Comparison of ENCODE assay signal across 33 cellular contexts in genomic region chr3:141632779-141633374, GRCh38.
DNase-seq lines count a peak whose midpoint lies in the region; ATAC-seq and TF ChIP-seq lines count a peak whose summit lies in the region.
"Had no signal": no experiment of that assay in that cellular context is flagged by ENCODE, and none has a peak within 500 bp of the region (broad histone marks: within the 10 kb centered on the region; RNA-seq: fewer than 3 reads in every experiment).

No MANE protein-coding gene starts in this region.

- peak; percentile 94 for ATAC-seq in GM23338
- ATAC-seq in HCT116, result peak; percentile 49; the same call in 1 of the 2 replicates
- ATAC-seq: activated T-cell treated with anti-CD3 and anti-CD28 coated beads, Interleukin-2, amount 50 U/mL, for 72 hours; CD8-positive, alpha-beta T cell; Panc1; pancreas had no signal

- peak overlapping the region; percentile 33; the same call in 1 of the 2 replicates for H2AFZ ChIP-seq in GM23338
- no peak overlapping the region for H2AFZ ChIP-seq in HCT116 (ENCODE audit: low read depth, low read length, poor library complexity, severe bottlenecking)
- H2AFZ ChIP-seq in OCI-LY1 (ENCODE audit: low read length), result peak overlapping the region; percentile 20; the same call in 1 of the 2 replicates
- H2AFZ ChIP-seq: GM23248 had no signal

- H3F3A ChIP-seq in GM23338 (replicated peaks; ENCODE audit: low read depth) (no peaks in the 10 kb centered on the region), OCI-LY1 (ENCODE audit: insufficient read depth, low read length) (no peaks in the 10 kb centered on the region)

- TF ChIP-seq RAD21 in HCT116 (IDR thresholded peaks at IDR 0.05; ENCODE audit: low read depth), result no peak

- no peak overlapping the region for H3K4me2 ChIP-seq in GM23338
- no peak overlapping the region for H3K4me2 ChIP-seq in HCT116 (ENCODE audit: low read length)
- H3K4me2 ChIP-seq in OCI-LY1 (ENCODE audit: low read length), result peak overlapping the region; percentile 31

- no peaks in the 10 kb centered on the region for H3K27me3 ChIP-seq in GM23338 (ENCODE audit: insufficient read depth)
- H3K27me3 ChIP-seq in HCT116 (ENCODE audit: insufficient read depth, low read length), result no peaks in the 10 kb centered on the region
- no peaks in the 10 kb centered on the region for H3K27me3 ChIP-seq in OCI-LY1 (ENCODE audit: insufficient read depth, low read length)
- no peaks in the 10 kb centered on the region for H3K27me3 ChIP-seq in spleen (replicated peaks in 1 of 7)
- H3K27me3 ChIP-seq: ascending aorta, BE2C, pancreas, stomach, thyroid gland, vagina had no signal

- H3K4me1 Mint-ChIP-seq in GM23338 (peaks cover 5% of the 10 kb centered on the region; the same call in 2 of the 3 replicates), type B pancreatic cell (ENCODE audit: unreplicated experiment) (no peaks in the 10 kb centered on the region)
- H3K4me1 Mint-ChIP-seq: activated CD4-positive, alpha-beta T cell treated with anti-CD3 and anti-CD28 coated beads, Interleukin-2, amount 10 ng/mL, durations not matched to agents 7 days and 5 days had no signal

- H3K9me3 Mint-ChIP-seq in GM23338 (peaks cover 16% of the 10 kb centered on the region), type B pancreatic cell (peaks cover 14% of the 10 kb centered on the region)

- H3K9ac ChIP-seq in HCT116 (ENCODE audit: low read length), result no peak overlapping the region
- H3K9ac ChIP-seq in OCI-LY1 (ENCODE audit: low read length), result no peak overlapping the region
- H3K9ac ChIP-seq: GM23248 had no signal

- H3K4me1 ChIP-seq in GM23338 (ENCODE audit: insufficient read depth) (no peaks in the 10 kb centered on the region), HCT116 (ENCODE audit: control insufficient read depth in 1 of 2, insufficient read depth in 2 of 2, low read length in 2 of 2) (no peaks in the 10 kb centered on the region), OCI-LY1 (ENCODE audit: insufficient read depth, low read length, severe bottlenecking) (peaks cover 24% of the 10 kb centered on the region), spleen (no peaks in the 10 kb centered on the region)
- H3K4me1 ChIP-seq: ascending aorta, BE2C, pancreas, stomach, thyroid gland, vagina had no signal

- CTCF ChIA-PET in HCT116 (lab: Charles Lee), result no interaction called here

- BruUV-seq in HCT116 (replicated peaks; lab: Mats Ljungman, UMichigan), result no TSS peak

- peaks cover 8% of the 10 kb centered on the region; the same call in 1 of the 3 replicates for H3K36me3 Mint-ChIP-seq in GM23338 (ENCODE audit: low read depth)
- H3K36me3 Mint-ChIP-seq in type B pancreatic cell, result peaks cover 5% of the 10 kb centered on the region
- H3K36me3 Mint-ChIP-seq: CD8-positive, alpha-beta T cell had no signal

- TF ChIP-seq POLR2A in HCT116 (IDR thresholded peaks at IDR 0.05; ENCODE audit: borderline replicate concordance, extremely low read depth, insufficient read depth, insufficient read length) (no peak), spleen (IDR thresholded peaks at IDR 0.05) (no peak)

- H3K4me3 ChIP-seq in GM23338 (no peak overlapping the region), HCT116 (replicated peaks in 1 of 2; ENCODE audit: low read depth in 1 of 2, low read length in 2 of 2) (no peak overlapping the region), OCI-LY1 (ENCODE audit: low read depth, low read length, poor library complexity, severe bottlenecking) (no peak overlapping the region), spleen (no peak overlapping the region)
- H3K4me3 ChIP-seq: ascending aorta, coronary artery, GM23248, pancreas, stomach, thyroid gland, vagina had no signal

- intact Hi-C loops in HCT116 (cut with micrococcal nuclease) (no loop called here), spleen (cut with DNase I; ENCODE audit: low total_unique reads) (no loop called here)

- H3K27ac ChIP-seq in GM23338 (ENCODE audit: low read depth), result no peak overlapping the region
- no peak overlapping the region for H3K27ac ChIP-seq in HCT116 (ENCODE audit: low read depth, low read length)
- peak overlapping the region; percentile 4 for H3K27ac ChIP-seq in OCI-LY1 (ENCODE audit: low read depth, low read length, poor library complexity, severe bottlenecking)
- H3K27ac ChIP-seq in spleen, result no peak overlapping the region
- H3K27ac ChIP-seq: ascending aorta, coronary artery, epithelial cell of prostate, GM23248, pancreas, stomach, thyroid gland, vagina, VCaP had no signal

- H3K9me2 ChIP-seq in GM23338 (ENCODE audit: insufficient read depth) (no peaks in the 10 kb centered on the region; the same call in 1 of the 2 replicates), HCT116 (ENCODE audit: insufficient read depth) (no peaks in the 10 kb centered on the region), OCI-LY1 (ENCODE audit: low read depth, low read length) (no peaks in the 10 kb centered on the region)

- H3K27ac Mint-ChIP-seq in GM23338 (no peak overlapping the region), type B pancreatic cell (no peak overlapping the region)
- H3K27ac Mint-ChIP-seq: activated CD4-positive, alpha-beta T cell treated with anti-CD3 and anti-CD28 coated beads, Interleukin-2, amount 10 ng/mL, durations not matched to agents 7 days and 5 days; activated T-cell treated with anti-CD3 and anti-CD28 coated beads, Interleukin-2, amount 50 U/mL, for 72 hours; CD8-positive, alpha-beta T cell; nephron progenitor cell had no signal

- DNase-seq in GM23338 (ENCODE audit: low spot score), result peak; percentile 73
- DNase-seq in HCT116 (ENCODE audit: low read depth, low spot score), result no peak
- DNase-seq in iPS-NIHi7 (ENCODE audit: extremely low spot score), result peak; percentile 57
- no peak for DNase-seq in type B pancreatic cell (ENCODE audit: extremely low spot score, unreplicated experiment)
- DNase-seq in spleen, result no peak
- no peak for DNase-seq in stimulated activated CD4-positive, alpha-beta T cell treated with anti-CD3 and anti-CD28 coated beads, Interleukin-4, amount 100 ng/mL, for 4 hours
- DNase-seq: activated CD4-positive, alpha-beta T cell treated with anti-CD3 and anti-CD28 coated beads, Interleukin-2, amount 10 ng/mL, durations not matched to agents 7 days and 5 days; activated T-cell treated with anti-CD3 and anti-CD28 coated beads, Interleukin-2, amount 50 U/mL, for 72 hours; BE2C; DMS 273 treated with DMSO at 0.1 percent for 48 hours; effector CD8-positive, alpha-beta T cell; EL; GM23248; hippocampal formation; mammary epithelial cell; NCI-H1092 treated with DMSO at 0.1 percent for 48 hours; NCI-H2081 treated with DMSO at 0.1 percent for 48 hours; nephron progenitor cell; pancreas; SHP77 treated with DMSO at 0.1 percent for 48 hours; stimulated activated CD4-positive, alpha-beta T cell treated with anti-CD3 and anti-CD28 coated beads, Interleukin-12 subunit alpha, Interleukin-12 subunit beta, amount 100 ng/mL, for 4 hours; stimulated activated CD4-positive, alpha-beta T cell treated with anti-CD3 and anti-CD28 coated beads, Interleukin-2, amount 100 ng/mL, for 48 hours; stomach; T-helper 9 cell; thyroid gland had no signal

- RAD21 ChIA-PET in HCT116 (lab: Charles Lee; ENCODE audit: low non-redundant PET in 1 of 2, low total read pairs in 2 of 2, uncharacterized antibody in 2 of 2, unreplicated experiment in 2 of 2), result no interaction called here

- POLR2A ChIA-PET in HCT116 (lab: Charles Lee), result no interaction called here

- H4K20me1 ChIP-seq in GM23338 (replicated peaks; ENCODE audit: insufficient read depth) (no peaks in the 10 kb centered on the region), HCT116 (ENCODE audit: insufficient read depth) (no peaks in the 10 kb centered on the region), OCI-LY1 (ENCODE audit: insufficient read depth, low read length) (no peaks in the 10 kb centered on the region)

- H3K4me3 Mint-ChIP-seq in GM23338 (no peak overlapping the region), type B pancreatic cell (no peak overlapping the region)
- H3K4me3 Mint-ChIP-seq: activated CD4-positive, alpha-beta T cell treated with anti-CD3 and anti-CD28 coated beads, Interleukin-2, amount 10 ng/mL, durations not matched to agents 7 days and 5 days; activated T-cell treated with anti-CD3 and anti-CD28 coated beads, Interleukin-2, amount 50 U/mL, for 72 hours; CD8-positive, alpha-beta T cell; nephron progenitor cell had no signal

- WGBS in spleen, 5 donors, result 83 to 93% (median 90%) methylated on average over 4 of the region's 4 CpGs

- H3K9me3 ChIP-seq in HCT116 (ENCODE audit: control insufficient read depth in 1 of 2, insufficient read depth in 1 of 2, low read depth in 1 of 2, low read length in 2 of 2), result no peaks in the 10 kb centered on the region
- 0 out of 2 replicates have a peak, but pooled peaks cover 5% of the 10 kb centered on the region for H3K9me3 ChIP-seq in OCI-LY1 (ENCODE audit: low read length)
- H3K9me3 ChIP-seq in spleen, result peaks cover 0 to 15% (median 12%) of the 10 kb centered on the region in 8 donors
- H3K9me3 ChIP-seq: ascending aorta, pancreas, thyroid gland, vagina had no signal

- H3K79me2 ChIP-seq in GM23338 (replicated peaks; ENCODE audit: insufficient read depth) (no peaks in the 10 kb centered on the region), HCT116 (ENCODE audit: insufficient read depth, low read length) (no peaks in the 10 kb centered on the region), OCI-LY1 (ENCODE audit: insufficient read depth, low read length) (no peaks in the 10 kb centered on the region)

- H3K36me3 ChIP-seq in GM23338 (ENCODE audit: insufficient read depth) (no peaks in the 10 kb centered on the region), HCT116 (ENCODE audit: control insufficient read depth in 1 of 2, insufficient read depth in 2 of 2, low read length in 2 of 2) (no peaks in the 10 kb centered on the region), OCI-LY1 (ENCODE audit: insufficient read depth, low read length) (no peaks in the 10 kb centered on the region), spleen (no peaks in the 10 kb centered on the region)
- H3K36me3 ChIP-seq: ascending aorta, BE2C, pancreas, stomach, thyroid gland, vagina had no signal

- H3K27me3 Mint-ChIP-seq in GM23338 (ENCODE audit: insufficient read depth, low read depth, poor library complexity), result no peaks in the 10 kb centered on the region
- H3K27me3 Mint-ChIP-seq in type B pancreatic cell, result no peaks in the 10 kb centered on the region

- TF ChIP-seq CTCF in GM23338 (conservative IDR thresholded peaks at IDR 0.05; ENCODE audit: low read depth in 2 of 2) (peak in 1 of 2 experiments; percentile 30; a peak in 3 of 4 replicates), HCT116 (IDR thresholded peaks at IDR 0.05 in 2 of 3, conservative IDR thresholded peaks at IDR 0.05 in 1 of 3; ENCODE audit: borderline replicate concordance in 1 of 3, insufficient read depth in 1 of 3, low read depth in 2 of 3, low read length in 2 of 3) (peak in 1 of 3 experiments; percentile 22; a peak in 1 of 6 replicates), OCI-LY1 (IDR thresholded peaks at IDR 0.05; ENCODE audit: low read length) (0 out of 2 replicates have a peak, but pooled peaks have one; percentile 14), type B pancreatic cell (conservative IDR thresholded peaks at IDR 0.05) (no peak), spleen (IDR thresholded peaks at IDR 0.05 in 8 of 11, conservative IDR thresholded peaks at IDR 0.05 in 3 of 11) (no peak)

TF ChIP-seq in GM23338, 12 proteins besides CTCF, POLR2A, EP300 and RAD21 (continues in another document):
- no peak for TF ChIP-seq NANOG (IDR thresholded peaks at IDR 0.05; ENCODE audit: borderline replicate concordance)

Comparison
In these comparisons a context has a peak if more than half of its experiments do, and no peak if none do; other contexts are left out.
1. DNase-seq: peak in GM23338 (single experiment) and iPS-NIHi7 (single experiment); none in HCT116 (single experiment), type B pancreatic cell (single experiment), spleen (single experiment) and stimulated activated CD4-positive, alpha-beta T cell treated with anti-CD3 and anti-CD28 coated beads, Interleukin-4, amount 100 ng/mL, for 4 hours (0 of 2).